13 cellular contexts compared by ENCODE assay signal in the genomic region with DNA sequence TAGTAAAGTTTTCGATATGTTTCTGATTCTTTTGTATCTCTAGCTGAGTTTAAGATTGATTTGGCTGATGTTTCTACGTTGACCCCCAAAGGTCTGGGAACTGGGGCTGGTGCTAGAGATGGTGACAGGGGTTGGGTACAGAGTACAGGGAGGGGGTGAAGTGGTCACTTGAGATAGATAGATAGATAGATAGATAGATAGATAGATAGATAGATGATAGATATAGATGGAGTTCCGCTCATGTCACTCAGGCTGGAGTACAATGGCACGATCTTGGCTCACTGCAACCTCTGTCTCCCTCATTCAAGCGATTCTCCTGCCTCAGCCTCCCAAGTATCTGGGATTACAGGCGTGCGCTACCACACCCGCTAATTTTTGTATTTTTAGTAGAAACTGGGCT. TPM values are rescaled to one million over a fixed set of nuclear protein-coding genes. Genes with fewer than 3 reads are reported as not detected.
DNase-seq lines count a peak whose midpoint lies in the region; TF ChIP-seq lines count a peak whose summit lies in the region.
"Had no signal": no experiment of that assay in that cellular context is flagged by ENCODE, and none has a peak within 500 bp of the region (broad histone marks: within the 10 kb centered on the region; RNA-seq: fewer than 3 reads in every experiment).

No MANE protein-coding gene starts in this region.

- peak overlapping the region in 5 of 8 donors; percentile 17 to 67 (median 38) for H3K4me3 Mint-ChIP-seq in CD4-positive, alpha-beta memory T cell

- intact Hi-C loops in CD4-positive, alpha-beta memory T cell (cut with micrococcal nuclease): loop anchor here (5.0 kb wide), 2 partner anchors 91 to 156 kb away; a partner anchor contains a TSS
- intact Hi-C loops in breast epithelium (cut with DNase I; ENCODE audit: low total_unique reads): no loop called here

- peaks cover 36% of the 10 kb centered on the region for H3K4me1 ChIP-seq in CD4-positive, alpha-beta memory T cell (ENCODE audit: insufficient read depth, low read length)
- H3K4me1 ChIP-seq in MM.1S (ENCODE audit: low read length): peaks cover 13% of the 10 kb centered on the region
- peaks cover 5 to 13% of the 10 kb centered on the region in 2 donors for H3K4me1 ChIP-seq in breast epithelium
- H3K4me1 ChIP-seq in parathyroid adenoma: peaks cover 20% of the 10 kb centered on the region

- POLR2A ChIA-PET in CD4-positive, alpha-beta memory T cell (lab: Charles Lee; ENCODE audit: partially characterized antibody): interaction anchor here (1.1 kb wide), 1 partner anchor 227 kb away, joined by 3 read pairs; a partner anchor contains a TSS

- peaks cover 38% of the 10 kb centered on the region for H3K79me2 ChIP-seq in MM.1S (ENCODE audit: low read length)
- peaks cover 26% of the 10 kb centered on the region for H3K79me2 ChIP-seq in parathyroid adenoma

- peak overlapping the region; percentile 78 for H3K27ac ChIP-seq in CD4-positive, alpha-beta memory T cell (ENCODE audit: low read depth, low read length)
- no peak overlapping the region for H3K27ac ChIP-seq in MM.1S (ENCODE audit: low read length)
- peak overlapping the region; percentile 97 to 99 for H3K27ac ChIP-seq in breast epithelium
- H3K27ac ChIP-seq in parathyroid adenoma: peak overlapping the region; percentile 98

- no peak for TF ChIP-seq POLR2A in breast epithelium (IDR thresholded peaks at IDR 0.05)

- peaks cover 40% of the 10 kb centered on the region for H3K36me3 ChIP-seq in CD4-positive, alpha-beta memory T cell (ENCODE audit: insufficient read depth, low read length)
- H3K36me3 ChIP-seq in MM.1S (replicated peaks; ENCODE audit: insufficient read depth, low read length) (no peaks in the 10 kb centered on the region), breast epithelium (no peaks in the 10 kb centered on the region), parathyroid adenoma (ENCODE audit: control insufficient read depth, insufficient read depth, low read length) (no peaks in the 10 kb centered on the region)

- H3K9ac ChIP-seq in MM.1S (ENCODE audit: low read length) (no peak overlapping the region), parathyroid adenoma (no peak overlapping the region)

- no peak overlapping the region for H2AFZ ChIP-seq in MM.1S (ENCODE audit: low read length)
- no peak overlapping the region for H2AFZ ChIP-seq in parathyroid adenoma

- no peaks in the 10 kb centered on the region for H3K27me3 ChIP-seq in CD4-positive, alpha-beta memory T cell (ENCODE audit: insufficient read depth, low read length)
- H3K27me3 ChIP-seq in MM.1S (replicated peaks; ENCODE audit: insufficient read depth, low read length): no peaks in the 10 kb centered on the region
- no peaks in the 10 kb centered on the region for H3K27me3 ChIP-seq in breast epithelium
- H3K27me3 ChIP-seq in parathyroid adenoma (ENCODE audit: control insufficient read depth, insufficient read depth, low read length): no peaks in the 10 kb centered on the region

- peaks cover 0 to 7% (median 0%) of the 10 kb centered on the region in 8 donors for H3K9me3 Mint-ChIP-seq in CD4-positive, alpha-beta memory T cell

- TF ChIP-seq CTCF in MM.1S (IDR thresholded peaks at IDR 0.05; ENCODE audit: low read length) (no peak), breast epithelium (IDR thresholded peaks at IDR 0.05) (no peak), parathyroid adenoma (IDR thresholded peaks at IDR 0.05) (no peak)

- CTCF ChIA-PET in CD4-positive, alpha-beta memory T cell (lab: Charles Lee; ENCODE audit: partially characterized antibody): interaction anchor here (1.0 to 1.1 kb wide), 2 partner anchors 28 to 38 kb away, joined by 3 to 4 read pairs; no protein-coding TSS in a partner anchor

- peaks cover 33% of the 10 kb centered on the region for H3F3A ChIP-seq in MM.1S (ENCODE audit: insufficient read depth, low read length)

- no peak for DNase-seq in CD4-positive, alpha-beta memory T cell
- DNase-seq in MM.1S (no peak), breast epithelium (ENCODE audit: low spot score in 2 of 2) (no peak), NCI-H82 (lab: John Stamatoyannopoulos, UW) (no peak), dedifferentiated amniotic fluid mesenchymal stem cell (ENCODE audit: extremely low spot score) (no peak), activated gamma-delta T cell treated with Interleukin-2 at 50 U/mL for 16 hours (no peak), MV-4-11 (lab: John Stamatoyannopoulos, UW) (no peak)
- DNase-seq: activated CD4-positive, alpha-beta T cell treated with anti-CD3 and anti-CD28 coated beads, Interleukin-2, amount 50 U/mL, for 48 hours; COR-L47; head of caudate nucleus; stimulated activated CD4-positive, alpha-beta T cell treated with anti-CD3 and anti-CD28 coated beads, Interleukin-2, amount 100 ng/mL, for 24 hours; stimulated activated naive CD4-positive, alpha-beta T cell treated with Interleukin-2 at 50 U/mL for 16 hours had no signal

- no peaks in the 10 kb centered on the region for H3K27me3 Mint-ChIP-seq in CD4-positive, alpha-beta memory T cell

- H3K9me3 ChIP-seq in CD4-positive, alpha-beta memory T cell (ENCODE audit: control insufficient read depth in 1 of 2, low read length in 2 of 2): no peaks in the 10 kb centered on the region
- H3K9me3 ChIP-seq in MM.1S (replicated peaks; ENCODE audit: insufficient read depth, low read length) (no peaks in the 10 kb centered on the region), breast epithelium (no peaks in the 10 kb centered on the region), parathyroid adenoma (ENCODE audit: control insufficient read depth, low read length) (no peaks in the 10 kb centered on the region)

- H3K9me2 ChIP-seq in MM.1S (replicated peaks; ENCODE audit: insufficient read depth, low read length): no peaks in the 10 kb centered on the region

- H3K36me3 Mint-ChIP-seq in CD4-positive, alpha-beta memory T cell: peaks cover 25 to 53% of the 10 kb centered on the region in 2 donors

- no peaks in the 10 kb centered on the region for H4K20me1 ChIP-seq in MM.1S (ENCODE audit: insufficient read depth, low read length)

- H3K4me3 ChIP-seq in CD4-positive, alpha-beta memory T cell (ENCODE audit: low read length in 2 of 2): no peak overlapping the region
- no peak overlapping the region for H3K4me3 ChIP-seq in MM.1S (ENCODE audit: low read length)
- H3K4me3 ChIP-seq in breast epithelium: no peak overlapping the region
- no peak overlapping the region for H3K4me3 ChIP-seq in parathyroid adenoma (ENCODE audit: low read depth, low read length)

- H3K4me1 Mint-ChIP-seq in CD4-positive, alpha-beta memory T cell: peaks cover 24 to 55% (median 37%) of the 10 kb centered on the region in 4 donors

- H3K27ac Mint-ChIP-seq in CD4-positive, alpha-beta memory T cell: peak overlapping the region; percentile 53 to 96 (median 89)

- peak overlapping the region; percentile 91; the same call in 1 of the 2 replicates for H3K4me2 ChIP-seq in MM.1S (ENCODE audit: low read depth, low read length)
- H3K4me2 ChIP-seq in parathyroid adenoma (ENCODE audit: low read length): no peak overlapping the region

RNA-seq across cellular contexts. Expression of a gene that starts 1.8 kb away (rescaled TPM):
- 100 to 1,000 TPM; 164 to 172 TPM for total RNA-seq in CD4-positive, alpha-beta memory T cell
- 1 to 10 TPM in 1 of 2 donors, under 1 TPM in 1; 0.70 to 7.9 TPM for polyA plus RNA-seq in CD4-positive, alpha-beta memory T cell
- 10 to 100 TPM; 13.6 to 25.2 (median 17.7) TPM for total RNA-seq in breast epithelium

RNA-seq across cellular contexts. Expression of a gene that starts 5.6 kb away (rescaled TPM):
- 100 to 1,000 TPM in 1 of 2 experiments, 10 to 100 TPM in 1; 92.0 to 100 TPM for total RNA-seq in CD4-positive, alpha-beta memory T cell
- polyA plus RNA-seq in CD4-positive, alpha-beta memory T cell: 10 to 100 TPM in 1 of 2 donors, 1 to 10 TPM in 1; 8.7 to 25.9 TPM
- 10 to 100 TPM; 21.3 to 30.2 (median 26.9) TPM for total RNA-seq in breast epithelium

RNA-seq across cellular contexts. Expression of a gene that starts 42.6 kb away (rescaled TPM):
- 100 to 1,000 TPM; 101 to 115 TPM for total RNA-seq in CD4-positive, alpha-beta memory T cell
- 10 to 100 TPM in 1 of 2 donors, 1 to 10 TPM in 1; 1.2 to 35.4 TPM for polyA plus RNA-seq in CD4-positive, alpha-beta memory T cell
- total RNA-seq in breast epithelium: 10 to 100 TPM; 19.0 to 24.9 (median 20.8) TPM

RNA-seq across cellular contexts. Expression of a gene that starts 46.2 kb away (rescaled TPM):
- total RNA-seq in CD4-positive, alpha-beta memory T cell: 10 to 100 TPM; 13.1 to 14.5 TPM
- polyA plus RNA-seq in CD4-positive, alpha-beta memory T cell: 10 to 100 TPM; 11.9 to 13.5 TPM
- 10 to 100 TPM in 2 of 3 donors, 1 to 10 TPM in 1; 7.0 to 15.4 (median 12.8) TPM for total RNA-seq in breast epithelium

Comparison
In these comparisons a context has a peak if more than half of its experiments do, and no peak if none do; other contexts are left out.
1. RNA of a gene that starts 1.8 kb away (total RNA-seq): 164 to 172 TPM in CD4-positive, alpha-beta memory T cell; 13.6 to 25.2 TPM in breast epithelium; every median in the first group is over 4 times any median in the second.